In the genomic region with DNA sequence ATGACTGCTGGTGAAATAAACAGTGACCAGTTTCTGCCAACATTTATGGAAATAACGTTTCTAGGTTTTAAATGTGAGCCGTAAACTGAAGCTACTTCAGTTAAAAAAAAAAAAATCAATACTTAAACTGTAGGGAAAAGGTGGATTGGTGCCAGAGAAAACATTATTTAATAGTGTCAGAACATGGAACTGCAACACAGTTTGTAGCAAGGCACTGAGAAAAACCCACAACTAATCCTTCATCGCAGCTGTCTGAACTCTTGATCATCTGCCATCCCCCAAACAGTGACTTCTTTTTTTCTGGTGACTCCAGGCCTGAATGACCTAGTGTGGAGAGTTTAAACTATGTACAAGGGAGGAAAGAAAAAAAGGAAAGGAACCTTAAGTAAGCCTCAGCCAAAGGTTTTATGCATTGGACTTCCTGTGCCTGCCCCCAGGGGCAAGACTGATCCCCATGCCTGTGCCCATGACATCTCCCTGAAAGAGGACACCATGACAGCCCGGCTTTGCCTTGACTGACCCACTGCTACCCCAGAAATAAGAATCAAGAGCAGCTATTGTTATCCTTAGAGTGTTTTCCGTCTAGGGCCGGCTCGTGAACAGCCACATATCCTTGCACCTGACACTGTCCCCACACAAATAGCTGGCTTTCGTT, we compare ENCODE assay signal across 11 cellular contexts. TPM values are rescaled to one million over a fixed set of nuclear protein-coding genes. Genes with fewer than 3 reads are reported as not detected.
DNase-seq lines count a peak whose midpoint lies in the region; ATAC-seq, FAIRE-seq and TF ChIP-seq lines count a peak whose summit lies in the region.
"Had no signal": no experiment of that assay in that cellular context is flagged by ENCODE, and none has a peak within 500 bp of the region (broad histone marks: within the 10 kb centered on the region; RNA-seq: fewer than 3 reads in every experiment).

No MANE protein-coding gene starts in this region.

- no peak overlapping the region for H3K4me3 ChIP-seq in ascending aorta
- H3K4me3 ChIP-seq: prostate gland had no signal

- H3K36me3 ChIP-seq in ascending aorta: peaks cover 19 to 27% of the 10 kb centered on the region in 2 donors
- H3K36me3 ChIP-seq: BE2C, prostate gland had no signal

- no peak overlapping the region for H3K4me3 Mint-ChIP-seq in type B pancreatic cell

- peak in 1 of 3 experiments; percentile 12 for TF ChIP-seq CTCF in ascending aorta (IDR thresholded peaks at IDR 0.05)
- peak; percentile 53 for TF ChIP-seq CTCF in type B pancreatic cell (conservative IDR thresholded peaks at IDR 0.05)

- peaks cover 7 to 43% of the 10 kb centered on the region in 2 donors for H3K4me1 ChIP-seq in ascending aorta
- H3K4me1 ChIP-seq: BE2C, prostate gland had no signal

- H3K9me3 ChIP-seq in ascending aorta: no peaks in the 10 kb centered on the region
- H3K9me3 ChIP-seq: BE2C, prostate gland had no signal

- H3K27me3 Mint-ChIP-seq in type B pancreatic cell: no peaks in the 10 kb centered on the region

- H3K27ac ChIP-seq in ascending aorta: peak overlapping the region; percentile 70 to 87
- H3K27ac ChIP-seq: prostate gland had no signal

- H3K27me3 ChIP-seq in ascending aorta: no peaks in the 10 kb centered on the region
- H3K27me3 ChIP-seq: BE2C had no signal

- intact Hi-C loops in Right ventricle myocardium superior (cut with DNase I): no loop called here
- intact Hi-C loops in cardiac septum (cut with DNase I): no loop called here
- intact Hi-C loops in ascending aorta (cut with DNase I): loop anchor here (5.0 kb wide), 1 partner anchor 70 kb away; a partner anchor contains a TSS

- TF ChIP-seq POLR2A in GM12892 (IDR thresholded peaks at IDR 0.05; ENCODE audit: low read depth, low read length): no peak

- no peak overlapping the region for H3K27ac Mint-ChIP-seq in type B pancreatic cell

- no peak for DNase-seq in Right ventricle myocardium superior
- DNase-seq in cardiac septum (ENCODE audit: low spot score): no peak
- DNase-seq in ascending aorta (ENCODE audit: low spot score in 2 of 2): no peak
- DNase-seq in hepatic stellate cell (ENCODE audit: low spot score): peak; percentile 63
- DNase-seq in type B pancreatic cell (ENCODE audit: extremely low spot score, unreplicated experiment): no peak
- DNase-seq in GM12892 (ENCODE audit: insufficient read length): no peak
- DNase-seq in RCC 7860 (ENCODE audit: low spot score): no peak
- no peak for DNase-seq in activated naive CD4-positive, alpha-beta T cell (lab: John Stamatoyannopoulos, UW)
- DNase-seq: activated gamma-delta T cell, BE2C had no signal

- FAIRE-seq in GM12892 (lab: Jason Lieb, UNC): no peak
- no peak for FAIRE-seq in RCC 7860 (lab: Jason Lieb, UNC)

- no peaks in the 10 kb centered on the region for H3K9me3 Mint-ChIP-seq in type B pancreatic cell

- peaks cover 17% of the 10 kb centered on the region for H3K36me3 Mint-ChIP-seq in type B pancreatic cell

- peak; percentile 28 for ATAC-seq in Right ventricle myocardium superior (ENCODE audit: poor library complexity)

- peaks cover 8% of the 10 kb centered on the region for H3K4me1 Mint-ChIP-seq in type B pancreatic cell (ENCODE audit: unreplicated experiment)

RNA-seq across cellular contexts. Expression of a gene that starts 33.1 kb away (rescaled TPM):
- total RNA-seq in Right ventricle myocardium superior (80.7 TPM), cardiac septum (91.7 TPM), ascending aorta (300 TPM), type B pancreatic cell (ENCODE audit: low replicate concordance) (83.2 and 138 TPM in 2 replicates)
- 24.8 TPM for polyA plus RNA-seq in GM12892 (2012; ENCODE audit: missing spikeins)

RNA-seq across cellular contexts. Expression of a gene that starts 50.0 kb away (rescaled TPM):
- total RNA-seq in Right ventricle myocardium superior (17.6 TPM), cardiac septum (20.5 TPM), ascending aorta (39.7 TPM), type B pancreatic cell (ENCODE audit: low replicate concordance) (88.2 and 94.3 TPM in 2 replicates)
- 19.1 TPM for polyA plus RNA-seq in GM12892 (2012; ENCODE audit: missing spikeins)

RNA-seq across cellular contexts. Expression of a gene that starts 50.0 kb away (rescaled TPM):
- 2.9 TPM for total RNA-seq in Right ventricle myocardium superior
- 5.4 TPM for total RNA-seq in cardiac septum
- total RNA-seq in ascending aorta: 7.3 TPM
- 9.9 and 13.0 TPM in 2 replicates for total RNA-seq in type B pancreatic cell (ENCODE audit: low replicate concordance)
- 2.2 TPM for polyA plus RNA-seq in GM12892 (2012; ENCODE audit: missing spikeins)
